In genomic region chr14:104436741-104437701, GRCh38 we compare ENCODE assay signal across 9 cellular contexts.
DNase-seq lines count a peak whose midpoint lies in the region; ATAC-seq and TF ChIP-seq lines count a peak whose summit lies in the region.
"Had no signal": no experiment of that assay in that cellular context is flagged by ENCODE, and none has a peak within 500 bp of the region (broad histone marks: within the 10 kb centered on the region; RNA-seq: fewer than 3 reads in every experiment).

No MANE protein-coding gene starts in this region.

- no peaks in the 10 kb centered on the region for H3K9me3 Mint-ChIP-seq in activated T-helper 17 cell treated with anti-CD3 and anti-CD28 coated beads, Interleukin-2, amount 50 U/mL, for 72 hours

- H3K27ac Mint-ChIP-seq in activated T-helper 17 cell treated with anti-CD3 and anti-CD28 coated beads, Interleukin-2, amount 50 U/mL, for 72 hours: no peak overlapping the region
- H3K27ac Mint-ChIP-seq: activated naive CD8-positive, alpha-beta T cell had no signal

- no peaks in the 10 kb centered on the region for H3K27me3 Mint-ChIP-seq in activated T-helper 17 cell treated with anti-CD3 and anti-CD28 coated beads, Interleukin-2, amount 50 U/mL, for 72 hours
- H3K27me3 Mint-ChIP-seq: activated naive CD8-positive, alpha-beta T cell had no signal

- peak overlapping the region; percentile 62 for H3K27ac ChIP-seq in VCaP
- peak overlapping the region; percentile 76 for H3K27ac ChIP-seq in lower lobe of right lung
- peak overlapping the region in 2 of 4 donors; percentile 15 to 28 for H3K27ac ChIP-seq in transverse colon

- H3K4me1 ChIP-seq in lower lobe of right lung (peaks cover 20% of the 10 kb centered on the region), transverse colon (peaks cover 0 to 10% (median 8%) of the 10 kb centered on the region in 4 donors)

- WGBS in transverse colon (ENCODE audit: low coverage in 1 of 2), 2 donors: 64% methylated on average over 14 of the region's 15 CpGs; no CpG with 5 or more reads in 1 of the 2 donors

- H3K4me3 ChIP-seq in lower lobe of right lung (peak overlapping the region; percentile 35), transverse colon (no peak overlapping the region)

- intact Hi-C loops in lower lobe of right lung (cut with DNase I) (no loop called here), transverse colon (cut with DNase I; ENCODE audit: low total_unique reads) (no loop called here)

- H3K36me3 ChIP-seq in lower lobe of right lung: no peaks in the 10 kb centered on the region
- no peaks in the 10 kb centered on the region for H3K36me3 ChIP-seq in transverse colon

- no peak for TF ChIP-seq EP300 in transverse colon (IDR thresholded peaks at IDR 0.05; ENCODE audit: low read depth)

- in situ Hi-C loops in transverse colon (cut with MboI; ENCODE audit: low pct_ligation_motif_present in 1 of 4, low pct_unique_long_range_greater_than_20kb in 1 of 4, low sequenced_read_pairs in 3 of 4): no loop called here

- peak; percentile 50 for DNase-seq in activated effector memory CD4-positive, alpha-beta T cell treated with anti-CD3 and anti-CD28 coated beads, Interleukin-2, amount 50 U/mL, for 16 hours
- no peak for DNase-seq in activated effector memory CD4-positive, alpha-beta T cell treated with Interleukin-2 at 50 U/mL for 16 hours
- DNase-seq in lower lobe of right lung (peak; percentile 40), transverse colon (peak; percentile 6), NCI-H2171 treated with DMSO at 0.1 percent for 48 hours (lab: John Stamatoyannopoulos, UW) (no peak)

- H3K36me3 Mint-ChIP-seq in activated T-helper 17 cell treated with anti-CD3 and anti-CD28 coated beads, Interleukin-2, amount 50 U/mL, for 72 hours (ENCODE audit: low read depth): no peaks in the 10 kb centered on the region
- H3K36me3 Mint-ChIP-seq: activated naive CD8-positive, alpha-beta T cell had no signal

- no peaks in the 10 kb centered on the region for H3K9me3 ChIP-seq in lower lobe of right lung
- no peaks in the 10 kb centered on the region for H3K9me3 ChIP-seq in transverse colon

- ATAC-seq in lower lobe of right lung (no peak), HG03175 (IDR thresholded peaks at IDR 0.05; ENCODE audit: unreplicated experiment) (no peak)
- ATAC-seq in activated T-helper 17 cell treated with anti-CD3 and anti-CD28 coated beads, Interleukin-2, amount 50 U/mL, for 72 hours (replicated peaks): no peak

- no peaks in the 10 kb centered on the region for H3K27me3 ChIP-seq in lower lobe of right lung (ENCODE audit: low read depth)
- H3K27me3 ChIP-seq in transverse colon: no peaks in the 10 kb centered on the region

- no peak for TF ChIP-seq POLR2A in transverse colon (IDR thresholded peaks at IDR 0.05)

- no peak overlapping the region for H3K4me3 Mint-ChIP-seq in activated T-helper 17 cell treated with anti-CD3 and anti-CD28 coated beads, Interleukin-2, amount 50 U/mL, for 72 hours
- H3K4me3 Mint-ChIP-seq: activated naive CD8-positive, alpha-beta T cell had no signal

- TF ChIP-seq CTCF in VCaP (conservative IDR thresholded peaks at IDR 0.05): no peak
- no peak for TF ChIP-seq CTCF in lower lobe of right lung (IDR thresholded peaks at IDR 0.05)
- TF ChIP-seq CTCF in transverse colon (IDR thresholded peaks at IDR 0.05): no peak

- no peaks in the 10 kb centered on the region for H3K4me1 Mint-ChIP-seq in activated T-helper 17 cell treated with anti-CD3 and anti-CD28 coated beads, Interleukin-2, amount 50 U/mL, for 72 hours

Comparison
In these comparisons a context has a peak if more than half of its experiments do, and no peak if none do; other contexts are left out.
1. DNase-seq: peak in activated effector memory CD4-positive, alpha-beta T cell treated with anti-CD3 and anti-CD28 coated beads, Interleukin-2, amount 50 U/mL, for 16 hours (single experiment), lower lobe of right lung (single experiment) and transverse colon (single experiment); none in activated effector memory CD4-positive, alpha-beta T cell treated with Interleukin-2 at 50 U/mL for 16 hours (single experiment) and NCI-H2171 treated with DMSO at 0.1 percent for 48 hours (single experiment).